Comparison of ENCODE assay signal across 11 cellular contexts in genomic region chr5:79845448-79846197, GRCh38.
DNase-seq lines count a peak whose midpoint lies in the region; ATAC-seq and TF ChIP-seq lines count a peak whose summit lies in the region.
"Had no signal": no experiment of that assay in that cellular context is flagged by ENCODE, and none has a peak within 500 bp of the region (broad histone marks: within the 10 kb centered on the region; RNA-seq: fewer than 3 reads in every experiment).

No MANE protein-coding gene starts in this region.

- H3K27ac ChIP-seq in ovary, result no peak overlapping the region

- no peak overlapping the region for H3K4me3 Mint-ChIP-seq in stimulated activated naive CD8-positive, alpha-beta T cell treated with anti-CD3 and anti-CD28 coated beads, Interleukin-15, Interleukin-2, amounts not matched to agents 100 ng/mL and 50 ng/mL, for 24 hours
- H3K4me3 Mint-ChIP-seq: central memory CD8-positive, alpha-beta T cell had no signal

- peaks cover 12% of the 10 kb centered on the region for H3K4me1 Mint-ChIP-seq in stimulated activated naive CD8-positive, alpha-beta T cell treated with anti-CD3 and anti-CD28 coated beads, Interleukin-15, Interleukin-2, amounts not matched to agents 100 ng/mL and 50 ng/mL, for 24 hours (ENCODE audit: low read depth)
- H3K4me1 Mint-ChIP-seq: central memory CD8-positive, alpha-beta T cell had no signal

- H3K4me1 ChIP-seq in ovary (ENCODE audit: insufficient read depth), result no peaks in the 10 kb centered on the region
- H3K4me1 ChIP-seq: BE2C had no signal

- TF ChIP-seq POLR2A in ovary (IDR thresholded peaks at IDR 0.05), result no peak

- H3K4me3 ChIP-seq in fibroblast of villous mesenchyme (ENCODE audit: low read depth, low read length), result no peak overlapping the region
- no peak overlapping the region for H3K4me3 ChIP-seq in ovary

- no peak for TF ChIP-seq CTCF in fibroblast of villous mesenchyme (IDR thresholded peaks at IDR 0.05; ENCODE audit: insufficient read depth, low read depth, low read length)
- TF ChIP-seq CTCF in ovary (IDR thresholded peaks at IDR 0.05), result no peak

- intact Hi-C loops in ovary (cut with DNase I), result no loop called here

- no peak for TF ChIP-seq EP300 in ovary (IDR thresholded peaks at IDR 0.05)

- H3K9me3 Mint-ChIP-seq in stimulated activated naive CD8-positive, alpha-beta T cell treated with anti-CD3 and anti-CD28 coated beads, Interleukin-15, Interleukin-2, amounts not matched to agents 100 ng/mL and 50 ng/mL, for 24 hours, result no peaks in the 10 kb centered on the region
- H3K9me3 Mint-ChIP-seq: central memory CD8-positive, alpha-beta T cell had no signal

- peak overlapping the region; percentile 33 for H3K27ac Mint-ChIP-seq in stimulated activated naive CD8-positive, alpha-beta T cell treated with anti-CD3 and anti-CD28 coated beads, Interleukin-15, Interleukin-2, amounts not matched to agents 100 ng/mL and 50 ng/mL, for 24 hours

- 79 to 93% (median 86%) methylated on average over 7 of the region's 7 CpGs for WGBS in ovary, 3 donors

- no peaks in the 10 kb centered on the region for H3K36me3 Mint-ChIP-seq in stimulated activated naive CD8-positive, alpha-beta T cell treated with anti-CD3 and anti-CD28 coated beads, Interleukin-15, Interleukin-2, amounts not matched to agents 100 ng/mL and 50 ng/mL, for 24 hours (ENCODE audit: low read depth)

- ATAC-seq in GM21576 (IDR thresholded peaks at IDR 0.05; ENCODE audit: unreplicated experiment), result no peak

- DNase-seq in activated T-cell treated with anti-CD3 and anti-CD28 coated beads for 48 hours (ENCODE audit: low read depth), result peak; percentile 15
- DNase-seq in activated T-cell treated with anti-CD3 and anti-CD28 coated beads for 4 hours, result no peak
- peak; percentile 11 to 29 for DNase-seq in activated CD4-positive, alpha-beta T cell treated with anti-CD3 and anti-CD28 coated beads, Interleukin-2, amount 50 U/mL, for 48 hours
- peak; percentile 16 for DNase-seq in fibroblast of villous mesenchyme (ENCODE audit: low read depth)
- no peak for DNase-seq in ovary
- DNase-seq in NOMO-1 treated with dmso at 0.1 percent for 144 hours (lab: John Stamatoyannopoulos, UW; ENCODE audit: unreplicated experiment), result no peak
- DNase-seq: BE2C, left cardiac atrium had no signal

- no peaks in the 10 kb centered on the region for H3K36me3 ChIP-seq in ovary
- H3K36me3 ChIP-seq: BE2C had no signal

- H3K27me3 Mint-ChIP-seq in stimulated activated naive CD8-positive, alpha-beta T cell treated with anti-CD3 and anti-CD28 coated beads, Interleukin-15, Interleukin-2, amounts not matched to agents 100 ng/mL and 50 ng/mL, for 24 hours, result peaks cover 5% of the 10 kb centered on the region

- no peaks in the 10 kb centered on the region for H3K9me3 ChIP-seq in ovary
- H3K9me3 ChIP-seq: BE2C had no signal

- H3K27me3 ChIP-seq in ovary, result no peaks in the 10 kb centered on the region

Comparison
In these comparisons a context has a peak if more than half of its experiments do, and no peak if none do; other contexts are left out.
1. DNase-seq: peak in activated T-cell treated with anti-CD3 and anti-CD28 coated beads for 48 hours (single experiment), activated CD4-positive, alpha-beta T cell treated with anti-CD3 and anti-CD28 coated beads, Interleukin-2, amount 50 U/mL, for 48 hours (2 of 2) and fibroblast of villous mesenchyme (single experiment); none in activated T-cell treated with anti-CD3 and anti-CD28 coated beads for 4 hours (single experiment), ovary (0 of 5) and NOMO-1 treated with dmso at 0.1 percent for 144 hours (single experiment).